15 cellular contexts compared by ENCODE assay signal in genomic region chr7:1843271-1843861, GRCh38.
DNase-seq lines count a peak whose midpoint lies in the region; ATAC-seq and TF ChIP-seq lines count a peak whose summit lies in the region.
"Had no signal": no experiment of that assay in that cellular context is flagged by ENCODE, and none has a peak within 500 bp of the region (broad histone marks: within the 10 kb centered on the region; RNA-seq: fewer than 3 reads in every experiment).

No MANE protein-coding gene starts in this region.

- H3K9ac ChIP-seq in BLaER1 treated with 17β-estradiol and CSF1 and Interleukin-3, amounts not matched to agents 10 nM and 100 nM: peak overlapping the region in 9 of 11 experiments; percentile 17 to 69 (median 42); a peak in 15 of 22 replicates

- H3K4me3 Mint-ChIP-seq in activated B cell treated with CpG ODN at 0.5 μM for 24 hours (no peak overlapping the region), naive B cell (peak overlapping the region in 7 of 8 donors; percentile 23 to 75 (median 63))

- TF ChIP-seq CTCF in activated B cell treated with CpG ODN at 0.5 μM for 24 hours (IDR thresholded peaks at IDR 0.05) (no peak), foreskin keratinocyte (conservative IDR thresholded peaks at IDR 0.05) (no peak)

- H3K4me1 Mint-ChIP-seq in activated B cell treated with CpG ODN at 0.5 μM for 24 hours (peaks cover 10% of the 10 kb centered on the region), naive B cell (peaks cover 13 to 18% (median 17%) of the 10 kb centered on the region in 3 donors)
- H3K4me1 Mint-ChIP-seq: IgD-negative memory B cell had no signal

- peak overlapping the region; percentile 65 to 97 (median 85) for H3K4me2 ChIP-seq in BLaER1 treated with 17β-estradiol and CSF1 and Interleukin-3, amounts not matched to agents 10 nM and 100 nM

- peak overlapping the region in 8 of 11 experiments; percentile 10 to 80 (median 52); a peak in 14 of 22 replicates for H3K27ac ChIP-seq in BLaER1 treated with 17β-estradiol and CSF1 and Interleukin-3, amounts not matched to agents 10 nM and 100 nM
- H3K27ac ChIP-seq in foreskin keratinocyte: no peak overlapping the region
- H3K27ac ChIP-seq: stomach had no signal

- peaks cover 0 to 24% (median 6%) of the 10 kb centered on the region in 11 experiments; a peak in 7 of 22 replicates for H3K36me3 ChIP-seq in BLaER1 treated with 17β-estradiol and CSF1 and Interleukin-3, amounts not matched to agents 10 nM and 100 nM

- peak overlapping the region; percentile 12 for H3K27ac Mint-ChIP-seq in activated B cell treated with CpG ODN at 0.5 μM for 24 hours
- H3K27ac Mint-ChIP-seq in naive B cell: peak overlapping the region in 5 of 6 donors; percentile 49 to 95 (median 74)
- H3K27ac Mint-ChIP-seq: activated naive CD4-positive, alpha-beta T cell treated with anti-CD3 and anti-CD28 coated beads, Interleukin-2, amount 50 U/mL, for 72 hours had no signal

- H3K27me3 Mint-ChIP-seq in activated B cell treated with CpG ODN at 0.5 μM for 24 hours (no peaks in the 10 kb centered on the region), naive B cell (no peaks in the 10 kb centered on the region)
- H3K27me3 Mint-ChIP-seq: IgD-negative memory B cell had no signal

- CTCF ChIA-PET in activated B cell treated with CpG ODN at 0.5 μM for 24 hours (lab: Charles Lee): interaction anchor here (1.0 kb wide), 1 partner anchor 504 kb away, joined by 3 read pairs; no protein-coding TSS in a partner anchor

- peak overlapping the region in 3 of 10 experiments; percentile 1 to 28 (median 9); a peak in 6 of 20 replicates for H3K4me3 ChIP-seq in BLaER1 treated with 17β-estradiol and CSF1 and Interleukin-3, amounts not matched to agents 10 nM and 100 nM
- H3K4me3 ChIP-seq: stomach had no signal

- H3K9me3 Mint-ChIP-seq in activated B cell treated with CpG ODN at 0.5 μM for 24 hours: no peaks in the 10 kb centered on the region
- no peaks in the 10 kb centered on the region for H3K9me3 Mint-ChIP-seq in naive B cell
- H3K9me3 Mint-ChIP-seq: activated naive CD4-positive, alpha-beta T cell treated with anti-CD3 and anti-CD28 coated beads, Interleukin-2, amount 50 U/mL, for 72 hours; IgD-negative memory B cell had no signal

- H3K27me3 ChIP-seq in BLaER1 treated with 17β-estradiol and CSF1 and Interleukin-3, amounts not matched to agents 10 nM and 100 nM: peaks cover 0 to 41% (median 0%) of the 10 kb centered on the region in 11 experiments; a peak in 9 of 22 replicates
- no peaks in the 10 kb centered on the region for H3K27me3 ChIP-seq in foreskin keratinocyte
- H3K27me3 ChIP-seq: stomach had no signal

- H3K36me3 Mint-ChIP-seq in activated B cell treated with CpG ODN at 0.5 μM for 24 hours (ENCODE audit: low read depth): peaks cover 26% of the 10 kb centered on the region
- peaks cover 0 to 3% of the 10 kb centered on the region in 2 donors for H3K36me3 Mint-ChIP-seq in naive B cell
- H3K36me3 Mint-ChIP-seq: activated naive CD4-positive, alpha-beta T cell treated with anti-CD3 and anti-CD28 coated beads, Interleukin-2, amount 50 U/mL, for 72 hours had no signal

- ATAC-seq in HG02852 (IDR thresholded peaks at IDR 0.05; ENCODE audit: unreplicated experiment) (peak; percentile 35), activated B cell treated with CpG ODN at 0.5 μM for 24 hours (ENCODE audit: low read depth) (no peak), naive B cell (ENCODE audit: low read depth in 2 of 2) (peak; percentile 25 to 29), GM21723 (IDR thresholded peaks at IDR 0.05; ENCODE audit: unreplicated experiment) (no peak), HG03135 (IDR thresholded peaks at IDR 0.05; ENCODE audit: unreplicated experiment) (no peak), foreskin keratinocyte (no peak)
- ATAC-seq: activated naive CD4-positive, alpha-beta T cell treated with anti-CD3 and anti-CD28 coated beads, Interleukin-2, amount 50 U/mL, for 72 hours had no signal

- H3K9me3 ChIP-seq in BLaER1 treated with 17β-estradiol and CSF1 and Interleukin-3, amounts not matched to agents 10 nM and 100 nM (replicated peaks in 1 of 11): no peaks in the 10 kb centered on the region
- H3K9me3 ChIP-seq: stomach had no signal

- H3K4me1 ChIP-seq in BLaER1 treated with 17β-estradiol and CSF1 and Interleukin-3, amounts not matched to agents 10 nM and 100 nM: peaks cover 32 to 82% (median 64%) of the 10 kb centered on the region in 10 experiments
- H3K4me1 ChIP-seq in foreskin keratinocyte: no peaks in the 10 kb centered on the region
- H3K4me1 ChIP-seq: stomach had no signal

- POLR2A ChIA-PET in activated B cell treated with CpG ODN at 0.5 μM for 24 hours (lab: Charles Lee): no interaction called here

- intact Hi-C loops in activated B cell treated with CpG ODN at 0.5 μM for 24 hours (cut with micrococcal nuclease): no loop called here

- H4K20me1 ChIP-seq in BLaER1 treated with 17β-estradiol and CSF1 and Interleukin-3, amounts not matched to agents 10 nM and 100 nM: peaks cover 86 to 100% (median 96%) of the 10 kb centered on the region in 11 experiments

- DNase-seq in activated B cell treated with CpG ODN at 0.5 μM for 24 hours: no peak
- DNase-seq in naive B cell: no peak
- no peak for DNase-seq in hepatic stellate cell (ENCODE audit: low spot score)
- no peak for DNase-seq in foreskin keratinocyte
- DNase-seq: activated CD4-positive, alpha-beta T cell treated with anti-CD3 and anti-CD28 coated beads for 4 hours; COR-L47; NCI-H2081 treated with DMSO at 0.1 percent for 48 hours; RPMI8226; stomach had no signal

Comparison
In these comparisons a context has a peak if more than half of its experiments do, and no peak if none do; other contexts are left out.
1. ATAC-seq: peak in HG02852 (single experiment) and naive B cell (2 of 2); none in activated B cell treated with CpG ODN at 0.5 μM for 24 hours (single experiment), GM21723 (single experiment), HG03135 (single experiment) and foreskin keratinocyte (single experiment).